Comparison of ENCODE assay signal across 8 cellular contexts in the genomic region with DNA sequence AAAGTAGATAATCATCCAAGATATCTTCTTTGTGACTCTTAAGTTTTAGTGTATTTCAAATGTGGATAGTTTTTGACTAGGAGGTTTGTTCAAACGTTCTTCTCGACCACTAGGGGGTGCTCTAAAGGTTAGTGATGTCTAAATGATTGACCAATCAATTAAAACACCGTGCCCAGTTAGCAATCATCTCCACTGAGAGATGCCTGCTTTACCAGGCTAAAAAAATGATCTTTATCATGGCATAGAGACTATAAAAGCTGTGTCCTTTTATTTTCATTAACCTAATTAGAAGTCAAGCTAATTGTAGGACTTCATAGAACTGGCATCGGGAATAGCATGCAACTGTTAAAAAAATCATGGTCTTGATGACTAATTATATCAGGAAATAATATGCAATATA.
DNase-seq lines count a peak whose midpoint lies in the region; ATAC-seq, FAIRE-seq and TF ChIP-seq lines count a peak whose summit lies in the region.

No MANE protein-coding gene starts in this region.

- H3K79me2 ChIP-seq in OCI-LY1 (ENCODE audit: insufficient read depth, low read length) = no peaks in the 10 kb centered on the region

- peaks cover 100% of the 10 kb centered on the region for H3K4me1 ChIP-seq in OCI-LY1 (ENCODE audit: insufficient read depth, low read length, severe bottlenecking)

- peak; percentile 92 for FAIRE-seq in HTR-8/SVneo (lab: Jason Lieb, UNC)

- no peak overlapping the region; the same call in 1 of the 2 replicates for H3K4me2 ChIP-seq in OCI-LY1 (ENCODE audit: low read length)

- DNase-seq in DMS153 treated with DMSO at 0.1 percent for 48 hours (lab: John Stamatoyannopoulos, UW; ENCODE audit: unreplicated experiment) (peak; percentile 71), HTR-8/SVneo (ENCODE audit: insufficient read length, low spot score) (peak; percentile 89), midbrain (lab: John Stamatoyannopoulos, UW) (peak; percentile 58)
- peak; percentile 44 for DNase-seq in central memory CD4-positive, alpha-beta T cell

- no peaks in the 10 kb centered on the region for H3K9me2 ChIP-seq in OCI-LY1 (ENCODE audit: low read depth, low read length)

- TF ChIP-seq CTCF in OCI-LY1 (IDR thresholded peaks at IDR 0.05; ENCODE audit: low read length) = peak; percentile 83

- peaks cover 12% of the 10 kb centered on the region for H3F3A ChIP-seq in OCI-LY1 (ENCODE audit: insufficient read depth, low read length)

- H3K9me3 ChIP-seq in OCI-LY1 (ENCODE audit: low read length) = no peaks in the 10 kb centered on the region

- H4K20me1 ChIP-seq in OCI-LY1 (ENCODE audit: insufficient read depth, low read length) = no peaks in the 10 kb centered on the region

- H2AFZ ChIP-seq in OCI-LY1 (ENCODE audit: low read length) = no peak overlapping the region

- no peak overlapping the region; the same call in 1 of the 2 replicates for H3K9ac ChIP-seq in OCI-LY1 (ENCODE audit: low read length)

- no peaks in the 10 kb centered on the region for H3K27me3 ChIP-seq in OCI-LY1 (ENCODE audit: insufficient read depth, low read length)

- no peak for ATAC-seq in HG03521 (IDR thresholded peaks at IDR 0.05; ENCODE audit: unreplicated experiment)
- ATAC-seq in HG02763 (IDR thresholded peaks at IDR 0.05; ENCODE audit: unreplicated experiment) = no peak
- ATAC-seq in HG03460 (IDR thresholded peaks at IDR 0.05; ENCODE audit: unreplicated experiment) = no peak

- peak overlapping the region; percentile 100 for H3K27ac ChIP-seq in OCI-LY1 (ENCODE audit: low read depth, low read length, poor library complexity, severe bottlenecking)

- no peaks in the 10 kb centered on the region for H3K36me3 ChIP-seq in OCI-LY1 (ENCODE audit: insufficient read depth, low read length)

- H3K4me3 ChIP-seq in OCI-LY1 (ENCODE audit: low read depth, low read length, poor library complexity, severe bottlenecking) = no peak overlapping the region
